Comparison of ENCODE assay signal across 8 cellular contexts in genomic region chr12:100668939-100669536, GRCh38.
DNase-seq lines count a peak whose midpoint lies in the region; ATAC-seq, FAIRE-seq and TF ChIP-seq lines count a peak whose summit lies in the region.

No MANE protein-coding gene starts in this region.

- 29 to 31% methylated on average over 9 of the region's 9 CpGs for WGBS in pancreas, 2 donors

- no peaks in the 10 kb centered on the region for H3K4me1 ChIP-seq in foreskin keratinocyte
- no peaks in the 10 kb centered on the region for H3K4me1 ChIP-seq in pancreas
- no peaks in the 10 kb centered on the region for H3K4me1 ChIP-seq in gastrocnemius medialis

- no peak for TF ChIP-seq POLR2A in gastrocnemius medialis (IDR thresholded peaks at IDR 0.05)

- DNase-seq in DMS153 treated with DMSO at 0.1 percent for 48 hours (lab: John Stamatoyannopoulos, UW; ENCODE audit: unreplicated experiment), result peak; percentile 69
- DNase-seq in HK-2 (ENCODE audit: unreplicated experiment), result peak; percentile 77
- peak; percentile 90 for DNase-seq in NCI-H69 (lab: John Stamatoyannopoulos, UW)
- peak; percentile 50 for DNase-seq in activated T-cell treated with anti-CD3 and anti-CD28 coated beads for 48 hours (ENCODE audit: low read depth)
- DNase-seq in foreskin keratinocyte, result peak in 1 of 2 donors; percentile 45
- DNase-seq in pancreas, result peak; percentile 54 to 90 (median 74)
- DNase-seq in gastrocnemius medialis, result no peak

- peak; percentile 88 for TF ChIP-seq CTCF in foreskin keratinocyte (conservative IDR thresholded peaks at IDR 0.05)
- peak; percentile 59 to 76 (median 74) for TF ChIP-seq CTCF in pancreas (IDR thresholded peaks at IDR 0.05)
- TF ChIP-seq CTCF in gastrocnemius medialis (IDR thresholded peaks at IDR 0.05 in 4 of 5, conservative IDR thresholded peaks at IDR 0.05 in 1 of 5), result peak in 2 of 5 experiments; percentile 31 to 45

- in situ Hi-C loops in gastrocnemius medialis (cut with MboI; ENCODE audit: low sequenced_read_pairs in 4 of 4), result no loop called here

- peak; percentile 87 for ATAC-seq in GM19468 (IDR thresholded peaks at IDR 0.05; ENCODE audit: extremely low read depth, unreplicated experiment)
- ATAC-seq in foreskin keratinocyte, result peak; percentile 94
- ATAC-seq in pancreas, result peak; percentile 82 to 92 (median 89)
- no peak for ATAC-seq in gastrocnemius medialis

- no peaks in the 10 kb centered on the region for H3K9me3 ChIP-seq in pancreas
- H3K9me3 ChIP-seq in gastrocnemius medialis, result no peaks in the 10 kb centered on the region

- intact Hi-C loops in pancreas (cut with DNase I) (no loop called here), gastrocnemius medialis (cut with DNase I; ENCODE audit: low total_unique reads) (no loop called here)

- H3K36me3 ChIP-seq in pancreas (no peaks in the 10 kb centered on the region), gastrocnemius medialis (no peaks in the 10 kb centered on the region)

- no peak overlapping the region for H3K4me3 ChIP-seq in pancreas
- no peak overlapping the region for H3K4me3 ChIP-seq in gastrocnemius medialis

- peaks cover 21% of the 10 kb centered on the region for H3K27me3 ChIP-seq in foreskin keratinocyte
- H3K27me3 ChIP-seq in pancreas, result no peaks in the 10 kb centered on the region
- no peaks in the 10 kb centered on the region for H3K27me3 ChIP-seq in gastrocnemius medialis

- H3K27ac ChIP-seq in foreskin keratinocyte (no peak overlapping the region), pancreas (no peak overlapping the region), gastrocnemius medialis (no peak overlapping the region)

- no peak for FAIRE-seq in pancreas (lab: Jason Lieb, UNC)

Comparison
In these comparisons a context has a peak if more than half of its experiments do, and no peak if none do; other contexts are left out.
1. DNase-seq: peak in DMS153 treated with DMSO at 0.1 percent for 48 hours (single experiment), HK-2 (single experiment), NCI-H69 (single experiment), activated T-cell treated with anti-CD3 and anti-CD28 coated beads for 48 hours (single experiment) and pancreas (6 of 6); none in gastrocnemius medialis (0 of 2).
2. ATAC-seq: peak in GM19468 (single experiment), foreskin keratinocyte (single experiment) and pancreas (4 of 4); none in gastrocnemius medialis (0 of 2).